Comparison of ENCODE assay signal across 14 cellular contexts in genomic region chr10:59283456-59284082, GRCh38.
DNase-seq lines count a peak whose midpoint lies in the region; ATAC-seq lines count a peak whose summit lies in the region.
"Had no signal": no experiment of that assay in that cellular context is flagged by ENCODE, and none has a peak within 500 bp of the region (broad histone marks: within the 10 kb centered on the region; RNA-seq: fewer than 3 reads in every experiment).

No MANE protein-coding gene starts in this region.

- intact Hi-C loops in posterior cingulate gyrus (cut with DNase I): no loop called here

- DNase-seq in DMS53 treated with DMSO at 0.1 percent for 48 hours (lab: John Stamatoyannopoulos, UW; ENCODE audit: unreplicated experiment): peak; percentile 15
- peak; percentile 67 for DNase-seq in NCI-H510A treated with DMSO at 0.1 percent for 48 hours (lab: John Stamatoyannopoulos, UW)
- peak in 8 of 10 donors; percentile 50 to 94 (median 70) for DNase-seq in posterior cingulate gyrus
- DNase-seq: heart right ventricle; lower lobe of right lung; NCI-H1092 treated with DMSO at 0.1 percent for 48 hours; stimulated activated naive CD8-positive, alpha-beta T cell treated with anti-CD3 and anti-CD28 coated beads, Interleukin-15, amount 100 ng/mL, for 72 hours; T-helper 9 cell had no signal

- ATAC-seq in esophagus mucosa (peak; percentile 95), HG02885 (IDR thresholded peaks at IDR 0.05; ENCODE audit: poor library complexity, unreplicated experiment) (no peak), HG03571 (IDR thresholded peaks at IDR 0.05; ENCODE audit: unreplicated experiment) (no peak), HG03342 (IDR thresholded peaks at IDR 0.05; ENCODE audit: unreplicated experiment) (no peak), GM18867 (IDR thresholded peaks at IDR 0.05; ENCODE audit: unreplicated experiment) (no peak)
- ATAC-seq: Panc1 had no signal

Comparison
In these comparisons a context has a peak if more than half of its experiments do, and no peak if none do; other contexts are left out.
1. DNase-seq: peak in every context shown above with its lines; median percentile 70 in posterior cingulate gyrus; 67 in NCI-H510A treated with DMSO at 0.1 percent for 48 hours; 15 in DMS53 treated with DMSO at 0.1 percent for 48 hours.